8 cellular contexts compared by ENCODE assay signal in genomic region chr17:75848523-75849303, GRCh38. TPM values are rescaled to one million over a fixed set of nuclear protein-coding genes. Genes with fewer than 3 reads are reported as not detected.
DNase-seq lines count a peak whose midpoint lies in the region; ATAC-seq and TF ChIP-seq lines count a peak whose summit lies in the region.

No MANE protein-coding gene starts in this region.

- dilution Hi-C loops in mammary epithelial cell (cut with HindIII; ENCODE audit: low sequenced_read_pairs), result loop anchor here (10.0 kb wide), 2 partner anchors 64 to 124 kb away; partner anchors contain the start of genes ITGB4 and UNK

- CTCF ChIA-PET in mammary epithelial cell (lab: Charles Lee; ENCODE audit: low non-redundant PET), result interaction anchor here (0.6 kb wide), 2 partner anchors 23 to 29 kb away, joined by 3 read pairs; no protein-coding TSS in a partner anchor

- H3K36me3 ChIP-seq in mammary epithelial cell (ENCODE audit: insufficient read depth, low read length) (peaks cover 17% of the 10 kb centered on the region), left lung (peaks cover 2 to 72% of the 10 kb centered on the region in 2 donors)

- TF ChIP-seq CTCF in VCaP (conservative IDR thresholded peaks at IDR 0.05) (peak; percentile 78), mammary epithelial cell (conservative IDR thresholded peaks at IDR 0.05 in 1 of 2, IDR thresholded peaks at IDR 0.05 in 1 of 2; ENCODE audit: extremely low read depth in 1 of 2, insufficient read depth in 1 of 2, low read depth in 1 of 2, low read length in 2 of 2) (peak; percentile 83 to 92), left lung (IDR thresholded peaks at IDR 0.05) (peak; percentile 58 to 79)

- BruUV-seq in mammary epithelial cell (replicated peaks; lab: Mats Ljungman, UMichigan), result no TSS peak

- H4K20me1 ChIP-seq in mammary epithelial cell (ENCODE audit: insufficient read depth, low read length), result no peaks in the 10 kb centered on the region

- in situ Hi-C loops in mammary epithelial cell (cut with MboI; ENCODE audit: low sequenced_read_pairs in 2 of 2), result no loop called here

- H3K4me1 ChIP-seq in mammary epithelial cell (ENCODE audit: insufficient read depth, low read length) (peaks cover 34% of the 10 kb centered on the region), left lung (peaks cover 34 to 84% of the 10 kb centered on the region in 2 donors)

- H3K27me3 ChIP-seq in mammary epithelial cell (ENCODE audit: insufficient read depth, low read length) (no peaks in the 10 kb centered on the region), left lung (no peaks in the 10 kb centered on the region)

- H3K9ac ChIP-seq in mammary epithelial cell (ENCODE audit: insufficient read depth, low read length), result no peak overlapping the region

- no peaks in the 10 kb centered on the region for H3K9me3 ChIP-seq in mammary epithelial cell (replicated peaks; ENCODE audit: insufficient read depth, low read length)
- no peaks in the 10 kb centered on the region for H3K9me3 ChIP-seq in left lung

- ATAC-seq in left lung, result peak; percentile 1

- no peak overlapping the region for H3K4me2 ChIP-seq in mammary epithelial cell (ENCODE audit: insufficient read depth, low read depth, low read length)

- H3K27ac ChIP-seq in VCaP, result no peak overlapping the region
- H3K27ac ChIP-seq in mammary epithelial cell (ENCODE audit: insufficient read depth, low read depth, low read length), result no peak overlapping the region
- H3K27ac ChIP-seq in left lung, result peak overlapping the region; percentile 56 to 93

- H2AFZ ChIP-seq in mammary epithelial cell (ENCODE audit: low read depth, low read length), result no peak overlapping the region

- H3K79me2 ChIP-seq in mammary epithelial cell (ENCODE audit: insufficient read depth, low read length), result peaks cover 14% of the 10 kb centered on the region

- peak; percentile 65 for DNase-seq in Daoy (ENCODE audit: low read depth)
- peak; percentile 31 for DNase-seq in NCI-H1092 (lab: John Stamatoyannopoulos, UW)
- DNase-seq in mammary epithelial cell, result peak; percentile 56
- DNase-seq in left lung, result peak; percentile 81 to 90
- peak; percentile 57 to 85 (median 74) for DNase-seq in stimulated activated CD4-positive, alpha-beta T cell treated with anti-CD3 and anti-CD28 coated beads, TNF-alpha, amount 100 ng/mL, for 4 hours (ENCODE audit: low read depth in 3 of 3)
- no peak for DNase-seq in HCEC 1CT
- no peak for DNase-seq in DMS114 treated with DMSO at 0.1 percent for 48 hours (lab: John Stamatoyannopoulos, UW; ENCODE audit: unreplicated experiment)

- H3K4me3 ChIP-seq in mammary epithelial cell (replicated peaks in 1 of 3; ENCODE audit: insufficient read depth in 1 of 3, low read depth in 2 of 3, low read length in 3 of 3) (no peak overlapping the region), left lung (no peak overlapping the region)

- WGBS in mammary epithelial cell (ENCODE audit: low coverage, missing lambda C conversion rate), result 32% methylated on average over 12 of the region's 16 CpGs

- intact Hi-C loops in mammary epithelial cell (cut with micrococcal nuclease), result loop anchor here (1.0 kb wide), 1 partner anchor 84 kb away; no protein-coding TSS in a partner anchor
- intact Hi-C loops in left lung (cut with DNase I), result no loop called here

RNA-seq across cellular contexts. Expression of gene UNC13D, which starts 4.5 kb away (rescaled TPM):
- total RNA-seq in Daoy (2014; rRNA removed; shearing (Covaris generic)), result 0.06 and 0.86 TPM in 2 replicates
- total RNA-seq in mammary epithelial cell (1 to 10 TPM; 4.8 to 5.8 TPM), left lung (10 to 100 TPM; 60.5 to 91.4 TPM)
- 1.3 TPM for polyA plus RNA-seq in mammary epithelial cell
- polyA minus RNA-seq in mammary epithelial cell, result 1.8 TPM

RNA-seq across cellular contexts. Expression of gene WBP2, which starts 6.4 kb away (rescaled TPM):
- 17.8 and 21.8 TPM in 2 replicates for total RNA-seq in Daoy (2014; rRNA removed; shearing (Covaris generic))
- total RNA-seq in mammary epithelial cell (10 to 100 TPM; 50.2 to 88.0 TPM), left lung (100 to 1,000 TPM; 119 to 132 TPM)
- polyA plus RNA-seq in mammary epithelial cell, result 42.7 TPM
- 117 TPM for polyA minus RNA-seq in mammary epithelial cell

RNA-seq across cellular contexts. Expression of gene TRIM47, which starts 29.7 kb away (rescaled TPM):
- total RNA-seq in Daoy (2014; rRNA removed; shearing (Covaris generic)), result 14.4 and 15.2 TPM in 2 replicates
- total RNA-seq in mammary epithelial cell (10 to 100 TPM; 49.3 to 54.8 TPM), left lung (10 to 100 TPM; 43.0 to 63.8 TPM)
- 33.5 TPM for polyA plus RNA-seq in mammary epithelial cell
- 44.0 TPM for polyA minus RNA-seq in mammary epithelial cell

RNA-seq across cellular contexts. Expression of gene TRIM65, which starts 48.0 kb away (rescaled TPM):
- total RNA-seq in Daoy (2014; rRNA removed; shearing (Covaris generic)), result 15.6 and 24.1 TPM in 2 replicates
- total RNA-seq in mammary epithelial cell (10 to 100 TPM; 19.3 to 20.2 TPM), left lung (10 to 100 TPM; 26.3 to 35.1 TPM)
- 6.8 TPM for polyA plus RNA-seq in mammary epithelial cell
- polyA minus RNA-seq in mammary epithelial cell, result 25.9 TPM

RNA-seq across cellular contexts. Expression of gene MRPL38, which starts 56.0 kb away (rescaled TPM):
- 27.7 and 34.8 TPM in 2 replicates for total RNA-seq in Daoy (2014; rRNA removed; shearing (Covaris generic))
- total RNA-seq in mammary epithelial cell, result 10 to 100 TPM; 24.0 to 67.6 TPM
- polyA plus RNA-seq in mammary epithelial cell, result 46.3 TPM
- 29.7 TPM for polyA minus RNA-seq in mammary epithelial cell
- total RNA-seq in left lung, result 10 to 100 TPM; 80.5 to 81.8 TPM

Comparison
In these comparisons a context has a peak if more than half of its experiments do, and no peak if none do; other contexts are left out.
1. DNase-seq: peak in Daoy (single experiment), NCI-H1092 (single experiment), mammary epithelial cell (single experiment), left lung (2 of 2) and stimulated activated CD4-positive, alpha-beta T cell treated with anti-CD3 and anti-CD28 coated beads, TNF-alpha, amount 100 ng/mL, for 4 hours (3 of 3); none in HCEC 1CT (single experiment) and DMS114 treated with DMSO at 0.1 percent for 48 hours (single experiment).
2. H3K27ac ChIP-seq: peak in left lung (2 of 2); none in VCaP (single experiment) and mammary epithelial cell (single experiment).
3. RNA of gene UNC13D, which starts 4.5 kb away (total RNA-seq): 60.5 to 91.4 TPM in left lung; 4.8 to 5.8 TPM in mammary epithelial cell and 0.06 to 0.86 TPM in Daoy; every median in the first group is over 4 times any median in the second.
4. Peak in every context shown above with its lines, with median percentiles within 50 percentile points of each other: CTCF ChIP-seq.